In genomic region chr7:2104716-2105115, GRCh38 we compare ENCODE assay signal across 11 cellular contexts.
A peak's percentile ranks its signal among the peaks of the same experiment; 100 is the strongest.
DNase-seq lines count a peak whose midpoint lies in the region; ATAC-seq, FAIRE-seq and TF ChIP-seq lines count a peak whose summit lies in the region.
"Had no signal": no experiment of that assay in that cellular context is flagged by ENCODE, and none has a peak within 500 bp of the region (broad histone marks: within the 10 kb centered on the region; RNA-seq: fewer than 3 reads in every experiment).

No MANE protein-coding gene starts in this region.

- peak overlapping the region; percentile 23; the same call in 1 of the 3 replicates for H3K4me2 ChIP-seq in A549
- peak overlapping the region; percentile 50 for H3K4me2 ChIP-seq in HCT116 (ENCODE audit: low read length)
- H3K4me2 ChIP-seq in astrocyte (ENCODE audit: low read length), result peak overlapping the region; percentile 54
- H3K4me2 ChIP-seq in HepG2 (ENCODE audit: low read depth, low read length), result no peak overlapping the region

- no peaks in the 10 kb centered on the region for H3K36me3 ChIP-seq in HCT116 (ENCODE audit: control insufficient read depth in 1 of 2, insufficient read depth in 2 of 2, low read length in 2 of 2)
- H3K36me3 ChIP-seq in astrocyte (ENCODE audit: insufficient read depth, low read length), result no peaks in the 10 kb centered on the region
- H3K36me3 ChIP-seq in HepG2 (replicated peaks in 1 of 2; ENCODE audit: control insufficient read depth in 1 of 2, insufficient read depth in 2 of 2, low read length in 2 of 2), result peaks cover 1 to 14% of the 10 kb centered on the region in 2 experiments; a peak in 2 of 5 replicates

- FAIRE-seq in A549 (lab: Jason Lieb, UNC) (no peak), astrocyte (lab: Jason Lieb, UNC) (no peak), HepG2 (lab: Jason Lieb, UNC) (no peak)
- FAIRE-seq: GM12878 had no signal

- H3K36me3 Mint-ChIP-seq in astrocyte (ENCODE audit: low read depth, unreplicated experiment) (peaks cover 5% of the 10 kb centered on the region), naive B cell (peaks cover 0 to under 1% of the 10 kb centered on the region in 2 donors)

- no peaks in the 10 kb centered on the region for H3K27me3 Mint-ChIP-seq in astrocyte (ENCODE audit: low read depth, unreplicated experiment)
- no peaks in the 10 kb centered on the region for H3K27me3 Mint-ChIP-seq in naive B cell

- ATAC-seq in A549, result no peak; a peak in 1 of 6 replicates
- ATAC-seq in HCT116, result 0 out of 2 replicates have a peak, but pooled peaks have one; percentile 2
- ATAC-seq in naive B cell (ENCODE audit: low read depth in 2 of 2), result no peak
- ATAC-seq in HepG2, result no peak
- ATAC-seq in HG03135 (IDR thresholded peaks at IDR 0.05; ENCODE audit: unreplicated experiment), result no peak

- H3K9ac ChIP-seq in HCT116 (ENCODE audit: low read length), result peak overlapping the region; percentile 48
- peak overlapping the region; percentile 41 for H3K9ac ChIP-seq in astrocyte (ENCODE audit: low read length)
- no peak overlapping the region for H3K9ac ChIP-seq in HepG2 (ENCODE audit: insufficient read depth, low read depth, low read length)

- peaks cover 19% of the 10 kb centered on the region for H3K79me2 ChIP-seq in HCT116 (ENCODE audit: insufficient read depth, low read length)
- peaks cover 13% of the 10 kb centered on the region for H3K79me2 ChIP-seq in astrocyte (ENCODE audit: insufficient read depth, low read length)
- H3K79me2 ChIP-seq in HepG2 (ENCODE audit: insufficient read depth, low read length), result no peaks in the 10 kb centered on the region

- no peak for TF ChIP-seq RAD21 in A549 (conservative IDR thresholded peaks at IDR 0.05 in 1 of 2, IDR thresholded peaks at IDR 0.05 in 1 of 2)
- no peak for TF ChIP-seq RAD21 in HCT116 (IDR thresholded peaks at IDR 0.05; ENCODE audit: low read depth)
- TF ChIP-seq RAD21 in HepG2 (CRISPR knock-in tag; IDR thresholded peaks at IDR 0.05), result no peak

- no peaks in the 10 kb centered on the region for H3K9me3 Mint-ChIP-seq in astrocyte (ENCODE audit: unreplicated experiment)
- H3K9me3 Mint-ChIP-seq in naive B cell, result no peaks in the 10 kb centered on the region

- RAD21 ChIA-PET in HCT116 (lab: Charles Lee; ENCODE audit: low non-redundant PET in 1 of 2, low total read pairs in 2 of 2, uncharacterized antibody in 2 of 2, unreplicated experiment in 2 of 2), result no interaction called here

- peaks cover 24% of the 10 kb centered on the region for H3K4me1 Mint-ChIP-seq in astrocyte (ENCODE audit: low read depth, unreplicated experiment)
- peaks cover 38 to 67% (median 40%) of the 10 kb centered on the region in 3 donors for H3K4me1 Mint-ChIP-seq in naive B cell

- H3K9me2 ChIP-seq in HCT116 (ENCODE audit: insufficient read depth), result no peaks in the 10 kb centered on the region

- DNase-seq in A549 (ENCODE audit: low read depth in 1 of 2, low spot score in 1 of 2), result no peak
- DNase-seq in HCT116 (ENCODE audit: low read depth, low spot score), result no peak
- DNase-seq in astrocyte (ENCODE audit: low read depth), result no peak
- DNase-seq in naive B cell, result no peak
- no peak for DNase-seq in stimulated activated naive CD4-positive, alpha-beta T cell treated with Interleukin-2 at 50 U/mL for 16 hours (lab: John Stamatoyannopoulos, UW)
- DNase-seq in HepG2 (ENCODE audit: low spot score), result no peak
- DNase-seq in NCI-H524 treated with DMSO at 0.1 percent for 48 hours (lab: John Stamatoyannopoulos, UW), result no peak
- DNase-seq: COR-L47, NCI-H446 had no signal

- peak overlapping the region; percentile 25 to 82; a peak in 5 of 6 replicates for H3K27ac ChIP-seq in A549
- peak overlapping the region; percentile 59 for H3K27ac ChIP-seq in HCT116 (ENCODE audit: low read depth, low read length)
- peak overlapping the region; percentile 10 for H3K27ac ChIP-seq in astrocyte (ENCODE audit: low read depth, low read length)
- H3K27ac ChIP-seq in HepG2 (ENCODE audit: extremely low read length, insufficient read depth, low read length), result no peak overlapping the region

- H3K4me1 ChIP-seq in A549 (peaks cover 13% of the 10 kb centered on the region), HCT116 (ENCODE audit: control insufficient read depth in 1 of 2, insufficient read depth in 2 of 2, low read length in 2 of 2) (peaks cover 33 to 57% of the 10 kb centered on the region in 2 experiments), astrocyte (ENCODE audit: insufficient read depth, low read length) (peaks cover 42% of the 10 kb centered on the region), HepG2 (ENCODE audit: insufficient read depth, low read length) (peaks cover 38% of the 10 kb centered on the region)

- CTCF ChIA-PET in A549 (lab: Yijun Ruan, JAX) (interaction anchor here (0.7 to 2.3 kb wide), 17 partner anchors 9 to 107 kb away, joined by 3 to 8 read pairs (median 4); no protein-coding TSS in a partner anchor), HCT116 (lab: Charles Lee) (no interaction called here), HepG2 (lab: Yijun Ruan, JAX; ENCODE audit: low intra/inter-chr PET ratio, low total read pairs) (no interaction called here)

- H3K4me3 ChIP-seq in A549, result no peak overlapping the region
- H3K4me3 ChIP-seq in HCT116 (replicated peaks in 1 of 2; ENCODE audit: low read depth in 1 of 2, low read length in 2 of 2), result no peak overlapping the region
- H3K4me3 ChIP-seq in astrocyte (ENCODE audit: insufficient read depth, low read depth, low read length), result no peak overlapping the region
- H3K4me3 ChIP-seq in HepG2 (replicated peaks in 1 of 3; ENCODE audit: insufficient read depth in 1 of 3, low read depth in 2 of 3, low read length in 3 of 3), result no peak overlapping the region
- H3K4me3 ChIP-seq: GM12878 had no signal

- H3K27ac Mint-ChIP-seq in astrocyte (ENCODE audit: unreplicated experiment) (peak overlapping the region; percentile 75), naive B cell (peak overlapping the region in 4 of 6 donors; percentile 74 to 91 (median 78))

- TF ChIP-seq POLR2A in A549 (IDR thresholded peaks at IDR 0.05; ENCODE audit: low read length), result no peak
- no peak for TF ChIP-seq POLR2A in HCT116 (IDR thresholded peaks at IDR 0.05; ENCODE audit: borderline replicate concordance, extremely low read depth, insufficient read depth, insufficient read length)
- no peak for TF ChIP-seq POLR2A in HepG2 (IDR thresholded peaks at IDR 0.05; ENCODE audit: insufficient read depth in 1 of 2, low read depth in 2 of 2, low read length in 2 of 2)

- no peak overlapping the region for H2AFZ ChIP-seq in HCT116 (ENCODE audit: low read depth, low read length, poor library complexity, severe bottlenecking)
- no peak overlapping the region for H2AFZ ChIP-seq in astrocyte (ENCODE audit: low read depth, low read length)
- H2AFZ ChIP-seq in HepG2 (ENCODE audit: low read length), result no peak overlapping the region

- TF ChIP-seq CTCF in A549 (IDR thresholded peaks at IDR 0.05) (no peak), HCT116 (IDR thresholded peaks at IDR 0.05 in 2 of 3, conservative IDR thresholded peaks at IDR 0.05 in 1 of 3; ENCODE audit: borderline replicate concordance in 1 of 3, insufficient read depth in 1 of 3, low read depth in 2 of 3, low read length in 2 of 3) (no peak), astrocyte (IDR thresholded peaks at IDR 0.05; ENCODE audit: insufficient read depth, low read depth, low read length) (no peak), HepG2 (CRISPR knock-in tag; IDR thresholded peaks at IDR 0.05) (no peak)

- POLR2A ChIA-PET in A549 (lab: Yijun Ruan, JAX) (no interaction called here), HCT116 (lab: Charles Lee) (no interaction called here), HepG2 (lab: Yijun Ruan, JAX) (no interaction called here)

- intact Hi-C loops in HCT116 (cut with micrococcal nuclease), result loop anchor here (10.0 kb wide), 1 partner anchor 100 kb away; no protein-coding TSS in a partner anchor
- intact Hi-C loops in HepG2 (cut with micrococcal nuclease; ENCODE audit: unreplicated experiment), result loop anchor here (5.0 to 10.0 kb wide), 2 partner anchors 50 to 93 kb away; no protein-coding TSS in a partner anchor

- no peaks in the 10 kb centered on the region for H4K20me1 ChIP-seq in HCT116 (ENCODE audit: insufficient read depth)
- peaks cover 16% of the 10 kb centered on the region for H4K20me1 ChIP-seq in astrocyte (ENCODE audit: insufficient read depth, low read length)
- H4K20me1 ChIP-seq in HepG2 (ENCODE audit: insufficient read depth, low read length), result no peaks in the 10 kb centered on the region

- in situ Hi-C loops in HepG2 (cut with HindIII; ENCODE audit: extremely low pct_ligation_motif_present, low pct_unique_long_range_greater_than_20kb), result loop anchor here (5.0 kb wide), 1 partner anchor 103 kb away; no protein-coding TSS in a partner anchor

- TF ChIP-seq EP300 in A549 (IDR thresholded peaks at IDR 0.05) (no peak), HepG2 (IDR thresholded peaks at IDR 0.05; ENCODE audit: low read depth in 2 of 2, low read length in 2 of 2) (no peak), HepG2 (CRISPR knock-in tag; IDR thresholded peaks at IDR 0.05; ENCODE audit: borderline replicate concordance) (no peak)

- H3K9me3 ChIP-seq in A549, result no peaks in the 10 kb centered on the region
- no peaks in the 10 kb centered on the region for H3K9me3 ChIP-seq in HCT116 (ENCODE audit: control insufficient read depth in 1 of 2, insufficient read depth in 1 of 2, low read depth in 1 of 2, low read length in 2 of 2)
- no peaks in the 10 kb centered on the region for H3K9me3 ChIP-seq in astrocyte (ENCODE audit: insufficient read depth, low read depth, low read length)
- H3K9me3 ChIP-seq in HepG2 (ENCODE audit: low read length), result no peaks in the 10 kb centered on the region

- BruUV-seq in HCT116 (replicated peaks; lab: Mats Ljungman, UMichigan), result no TSS peak
- no TSS peak for BruUV-seq in HepG2 (replicated peaks; lab: Mats Ljungman, UMichigan)

- H3K4me3 Mint-ChIP-seq in astrocyte (ENCODE audit: unreplicated experiment) (no peak overlapping the region), naive B cell (peak overlapping the region in 3 of 8 donors; percentile 31 to 84 (median 39))

- 78% methylated on average over 8 of the region's 14 CpGs for WGBS in A549 (ENCODE audit: missing lambda C conversion rate)
- WGBS in HepG2 (ENCODE audit: low lambda C conversion rate), result 96% methylated on average over 14 of the region's 14 CpGs

- no peaks in the 10 kb centered on the region for H3K27me3 ChIP-seq in HCT116 (ENCODE audit: insufficient read depth, low read length)
- no peaks in the 10 kb centered on the region for H3K27me3 ChIP-seq in astrocyte (ENCODE audit: insufficient read depth, low read length)
- no peaks in the 10 kb centered on the region for H3K27me3 ChIP-seq in HepG2 (ENCODE audit: control insufficient read depth in 1 of 2, insufficient read depth in 2 of 2, low read length in 2 of 2)

TF ChIP-seq in HCT116, 20 proteins besides CTCF, POLR2A, EP300 and RAD21 (continues in another document):
- no peak for TF ChIP-seq CBX3 (IDR thresholded peaks at IDR 0.05; ENCODE audit: low read depth)
- TF ChIP-seq TCF7L2 (IDR thresholded peaks at IDR 0.05; ENCODE audit: borderline replicate concordance, extremely low read depth, insufficient read depth, insufficient read length), result no peak

TF ChIP-seq in HepG2, 621 proteins besides CTCF, POLR2A, EP300 and RAD21 (continues in another document):
- TF ChIP-seq BORCS8-MEF2B (CRISPR knock-in tag; IDR thresholded peaks at IDR 0.05) (no peak), DNMT1 (CRISPR knock-in tag; IDR thresholded peaks at IDR 0.05) (no peak), ZNF501 (CRISPR knock-in tag; IDR thresholded peaks at IDR 0.05) (no peak), SYNCRIP (IDR thresholded peaks at IDR 0.05; ENCODE audit: insufficient read depth, low read depth, low read length) (no peak), ZNF354B (CRISPR knock-in tag; IDR thresholded peaks at IDR 0.05) (no peak)
